33 cellular contexts compared by ENCODE assay signal in genomic region chr3:124172297-124172696, GRCh38.
"Had no signal": no experiment of that assay in that cellular context is flagged by ENCODE, and none has a peak within 500 bp of the region (broad histone marks: within the 10 kb centered on the region; RNA-seq: fewer than 3 reads in every experiment).

No MANE protein-coding gene starts in this region.

- H3K36me3 ChIP-seq: MG63, WERI-Rb-1 had no signal

- DNase-seq: activated CD4-positive, alpha-beta T cell treated with anti-CD3 and anti-CD28 coated beads, Interleukin-2, amount 10 ng/mL, durations not matched to agents 24 days and 14 days; activated CD4-positive, alpha-beta T cell treated with anti-CD3 and anti-CD28 coated beads, Interleukin-2, amount 50 U/mL, for 4 hours; activated CD4-positive, CD25-positive, alpha-beta regulatory T cell; activated CD8-positive, alpha-beta T cell treated with anti-CD3 and anti-CD28 coated beads for 36 hours; activated effector memory CD4-positive, alpha-beta T cell treated with anti-CD3 and anti-CD28 coated beads, Interleukin-2, amount 50 U/mL, for 16 hours; activated naive CD4-positive, alpha-beta T cell; activated naive CD4-positive, alpha-beta T cell treated with anti-CD3 and anti-CD28 coated beads, Interleukin-2, amount 50 U/mL, for 16 hours; activated naive CD8-positive, alpha-beta T cell treated with anti-CD3 and anti-CD28 coated beads for 36 hours; activated T-cell treated with anti-CD3 and anti-CD28 coated beads, Interleukin-2, amount 50 U/mL, for 1 hour; activated T-cell treated with anti-CD3 and anti-CD28 coated beads, Interleukin-2, amount 50 U/mL, for 72 hours; amniotic stem cell; aorta; Kasumi-1; KBM-7; MG63; NCI-H1092; NCI-H1436 treated with DMSO at 0.1 percent for 48 hours; NCI-H1694 treated with DMSO at 0.1 percent for 48 hours; NCI-H2029; NCI-H345; NCI-H524 treated with DMSO at 0.1 percent for 48 hours; NCI-H748 treated with DMSO at 0.1 percent for 48 hours; NK-92 treated with Interleukin-12 subunit alpha and Interleukin-12 subunit beta, amount 100 ng/mL, for 24 hours; PC-9; Right ventricle myocardium superior; SW 1271; T-helper 1 cell; T-helper 2 cell; T-helper 9 cell; WERI-Rb-1 had no signal

- ATAC-seq: activated CD8-positive, alpha-beta T cell treated with anti-CD3 and anti-CD28 coated beads for 36 hours; activated T-cell treated with anti-CD3 and anti-CD28 coated beads, Interleukin-2, amount 50 U/mL, for 72 hours; activated T-helper 17 cell treated with anti-CD3 and anti-CD28 coated beads, Interleukin-2, amount 50 U/mL, for 72 hours had no signal

- H3K36me3 Mint-ChIP-seq: activated naive CD8-positive, alpha-beta T cell treated with anti-CD3 and anti-CD28 coated beads for 36 hours; IgD-negative memory B cell had no signal

- H3K4me1 Mint-ChIP-seq: activated CD4-positive, alpha-beta T cell treated with anti-CD3 and anti-CD28 coated beads, Interleukin-2, amount 10 ng/mL, durations not matched to agents 24 days and 14 days; activated naive CD8-positive, alpha-beta T cell treated with anti-CD3 and anti-CD28 coated beads for 36 hours; activated T-helper 17 cell treated with anti-CD3 and anti-CD28 coated beads, Interleukin-2, amount 50 U/mL, for 72 hours; IgD-negative memory B cell had no signal

- H3K9me3 ChIP-seq: MG63 had no signal

- H3K4me3 Mint-ChIP-seq: activated CD4-positive, alpha-beta T cell treated with anti-CD3 and anti-CD28 coated beads, Interleukin-2, amount 10 ng/mL, durations not matched to agents 24 days and 14 days; activated CD8-positive, alpha-beta T cell treated with anti-CD3 and anti-CD28 coated beads for 36 hours; activated naive CD8-positive, alpha-beta T cell treated with anti-CD3 and anti-CD28 coated beads for 36 hours; activated T-cell treated with anti-CD3 and anti-CD28 coated beads, Interleukin-2, amount 50 U/mL, for 72 hours; activated T-helper 17 cell treated with anti-CD3 and anti-CD28 coated beads, Interleukin-2, amount 50 U/mL, for 72 hours; IgD-negative memory B cell had no signal

- H3K27me3 ChIP-seq: MG63 had no signal

- H3K4me3 ChIP-seq: MG63, PC-9 had no signal

- H3K9me3 Mint-ChIP-seq: activated CD4-positive, alpha-beta T cell treated with anti-CD3 and anti-CD28 coated beads, Interleukin-2, amount 10 ng/mL, durations not matched to agents 24 days and 14 days; activated CD8-positive, alpha-beta T cell treated with anti-CD3 and anti-CD28 coated beads for 36 hours; activated naive CD8-positive, alpha-beta T cell treated with anti-CD3 and anti-CD28 coated beads for 36 hours; activated T-helper 17 cell treated with anti-CD3 and anti-CD28 coated beads, Interleukin-2, amount 50 U/mL, for 72 hours; IgD-negative memory B cell had no signal

- H3K27ac Mint-ChIP-seq: activated CD4-positive, alpha-beta T cell treated with anti-CD3 and anti-CD28 coated beads, Interleukin-2, amount 10 ng/mL, durations not matched to agents 24 days and 14 days; activated CD8-positive, alpha-beta T cell treated with anti-CD3 and anti-CD28 coated beads for 36 hours; activated naive CD8-positive, alpha-beta T cell treated with anti-CD3 and anti-CD28 coated beads for 36 hours; activated T-cell treated with anti-CD3 and anti-CD28 coated beads, Interleukin-2, amount 50 U/mL, for 72 hours; activated T-helper 17 cell treated with anti-CD3 and anti-CD28 coated beads, Interleukin-2, amount 50 U/mL, for 72 hours had no signal

- H3K27me3 Mint-ChIP-seq: activated CD4-positive, alpha-beta T cell treated with anti-CD3 and anti-CD28 coated beads, Interleukin-2, amount 10 ng/mL, durations not matched to agents 24 days and 14 days; activated naive CD8-positive, alpha-beta T cell treated with anti-CD3 and anti-CD28 coated beads for 36 hours had no signal

- H3K27ac ChIP-seq: PC-9, RWPE1, WERI-Rb-1 had no signal
